ENCODE assay signal across 31 cellular contexts in genomic region chr22:20034143-20034542, GRCh38. TPM values are rescaled to one million over a fixed set of nuclear protein-coding genes. Genes with fewer than 3 reads are reported as not detected.
A peak's percentile ranks its signal among the peaks of the same experiment; 100 is the strongest.
DNase-seq lines count a peak whose midpoint lies in the region; ATAC-seq and TF ChIP-seq lines count a peak whose summit lies in the region.
"Had no signal": no experiment of that assay in that cellular context is flagged by ENCODE, and none has a peak within 500 bp of the region (broad histone marks: within the 10 kb centered on the region; RNA-seq: fewer than 3 reads in every experiment).

No MANE protein-coding gene starts in this region.

- H3K4me1 Mint-ChIP-seq in CD8-positive, alpha-beta T cell (ENCODE audit: low read depth): peaks cover 18% of the 10 kb centered on the region
- H3K4me1 Mint-ChIP-seq in activated T-helper 17 cell treated with anti-CD3 and anti-CD28 coated beads, Interleukin-2, amount 50 U/mL, for 72 hours: peaks cover 11% of the 10 kb centered on the region
- H3K4me1 Mint-ChIP-seq in osteocyte (ENCODE audit: unreplicated experiment): no peaks in the 10 kb centered on the region

- H3K36me3 ChIP-seq in CD8-positive, alpha-beta T cell (ENCODE audit: insufficient read depth, low read length): peaks cover 12% of the 10 kb centered on the region
- H3K36me3 ChIP-seq in trophoblast cell (ENCODE audit: control insufficient read depth in 1 of 2, insufficient read depth in 2 of 2, low read length in 2 of 2): peaks cover 16% of the 10 kb centered on the region in 2 experiments
- H3K36me3 ChIP-seq: WERI-Rb-1 had no signal

- H3K79me2 ChIP-seq in trophoblast cell (ENCODE audit: control insufficient read depth, insufficient read depth, low read length, poor library complexity): no peaks in the 10 kb centered on the region

- no peak overlapping the region for H3K14ac ChIP-seq in trophoblast cell (ENCODE audit: low read length)

- no peak for DNase-seq in CD8-positive, alpha-beta T cell
- DNase-seq in GM12865 (ENCODE audit: low read depth) (peak; percentile 65), trophoblast cell (peak; percentile 13 to 42), GM19238 (ENCODE audit: insufficient read length, low spot score) (no peak), osteocyte (ENCODE audit: extremely low spot score, unreplicated experiment) (no peak)
- DNase-seq: activated CD4-positive, alpha-beta T cell treated with anti-CD3 and anti-CD28 coated beads, Interleukin-2, amount 10 ng/mL, durations not matched to agents 24 days and 14 days; activated T-cell treated with anti-CD3 and anti-CD28 coated beads, Interleukin-2, amount 50 U/mL, for 48 hours; CD8-positive, alpha-beta memory T cell; cerebellar nuclear complex; DMS 273 treated with DMSO at 0.1 percent for 48 hours; EL; foreskin keratinocyte; HCEC 1CT; natural killer cell; NCI-H146; NCI-H2107; NCI-H748 treated with DMSO at 0.1 percent for 48 hours; occipital lobe; SIG-M5; sigmoid colon; stimulated activated CD4-positive, alpha-beta T cell treated with anti-CD3 and anti-CD28 coated beads, Interleukin-4, amount 100 ng/mL, for 24 hours; T-helper 9 cell; WERI-Rb-1 had no signal

- intact Hi-C loops in CD8-positive, alpha-beta T cell (cut with DNase I, micrococcal nuclease): no loop called here

- H3K27ac ChIP-seq in CD8-positive, alpha-beta T cell (ENCODE audit: low read depth, low read length): no peak overlapping the region
- H3K27ac ChIP-seq in trophoblast cell (ENCODE audit: low read depth, low read length): no peak overlapping the region
- H3K27ac ChIP-seq: foreskin keratinocyte, sigmoid colon, WERI-Rb-1 had no signal

- peaks cover 41% of the 10 kb centered on the region for H3K36me3 Mint-ChIP-seq in CD8-positive, alpha-beta T cell
- peaks cover 26% of the 10 kb centered on the region for H3K36me3 Mint-ChIP-seq in activated T-helper 17 cell treated with anti-CD3 and anti-CD28 coated beads, Interleukin-2, amount 50 U/mL, for 72 hours (ENCODE audit: low read depth)
- H3K36me3 Mint-ChIP-seq in osteocyte (ENCODE audit: unreplicated experiment): peaks cover 13% of the 10 kb centered on the region
- H3K36me3 Mint-ChIP-seq: natural killer cell had no signal

- H4K12ac ChIP-seq in trophoblast cell (ENCODE audit: low read depth, low read length): no peak overlapping the region

- H3K27ac Mint-ChIP-seq in CD8-positive, alpha-beta T cell: peak overlapping the region; percentile 25
- H3K27ac Mint-ChIP-seq in activated T-helper 17 cell treated with anti-CD3 and anti-CD28 coated beads, Interleukin-2, amount 50 U/mL, for 72 hours: peak overlapping the region; percentile 46
- H3K27ac Mint-ChIP-seq in osteocyte (ENCODE audit: unreplicated experiment): no peak overlapping the region
- H3K27ac Mint-ChIP-seq: activated CD4-positive, alpha-beta T cell treated with anti-CD3 and anti-CD28 coated beads, Interleukin-2, amount 10 ng/mL, durations not matched to agents 24 days and 14 days; natural killer cell had no signal

- TF ChIP-seq CTCF in CD8-positive, alpha-beta T cell (IDR thresholded peaks at IDR 0.05): no peak
- TF ChIP-seq CTCF in GM12865 (IDR thresholded peaks at IDR 0.05; ENCODE audit: insufficient read depth, low read depth, low read length, missing control alignments) (no peak), osteocyte (IDR thresholded peaks at IDR 0.05) (no peak)

- no peaks in the 10 kb centered on the region for H3K27me3 Mint-ChIP-seq in CD8-positive, alpha-beta T cell (ENCODE audit: low read depth)
- H3K27me3 Mint-ChIP-seq in activated T-helper 17 cell treated with anti-CD3 and anti-CD28 coated beads, Interleukin-2, amount 50 U/mL, for 72 hours: no peaks in the 10 kb centered on the region
- no peaks in the 10 kb centered on the region for H3K27me3 Mint-ChIP-seq in osteocyte (ENCODE audit: unreplicated experiment)
- H3K27me3 Mint-ChIP-seq: activated CD4-positive, alpha-beta T cell treated with anti-CD3 and anti-CD28 coated beads, Interleukin-2, amount 10 ng/mL, durations not matched to agents 24 days and 14 days; CD8-positive, alpha-beta memory T cell; type B pancreatic cell had no signal

- H3K4me1 ChIP-seq in CD8-positive, alpha-beta T cell (ENCODE audit: insufficient read depth, low read length): peaks cover 6% of the 10 kb centered on the region
- no peaks in the 10 kb centered on the region for H3K4me1 ChIP-seq in trophoblast cell (ENCODE audit: control insufficient read depth in 1 of 2, insufficient read depth in 2 of 2, low read length in 2 of 2)
- H3K4me1 ChIP-seq: foreskin keratinocyte had no signal

- H3K9me3 Mint-ChIP-seq in CD8-positive, alpha-beta T cell: no peaks in the 10 kb centered on the region
- H3K9me3 Mint-ChIP-seq in activated T-helper 17 cell treated with anti-CD3 and anti-CD28 coated beads, Interleukin-2, amount 50 U/mL, for 72 hours: no peaks in the 10 kb centered on the region
- H3K9me3 Mint-ChIP-seq in osteocyte (ENCODE audit: unreplicated experiment): no peaks in the 10 kb centered on the region
- H3K9me3 Mint-ChIP-seq: activated CD4-positive, alpha-beta T cell treated with anti-CD3 and anti-CD28 coated beads, Interleukin-2, amount 10 ng/mL, durations not matched to agents 24 days and 14 days; CD8-positive, alpha-beta memory T cell; natural killer cell; type B pancreatic cell had no signal

- H3K79me1 ChIP-seq in trophoblast cell (ENCODE audit: low read length): no peaks in the 10 kb centered on the region

- no peak overlapping the region for H2AK5ac ChIP-seq in trophoblast cell (ENCODE audit: low read length)

- H3K4ac ChIP-seq in trophoblast cell (ENCODE audit: low read depth, low read length): no peak overlapping the region

- no CpG with 5 or more reads among the region's 5 CpGs for WGBS in trophoblast cell (ENCODE audit: extremely low coverage, insufficient coverage, insufficient read length)

- POLR2A ChIA-PET in CD8-positive, alpha-beta T cell (lab: Charles Lee): interaction anchor here (1.6 kb wide), 1 partner anchor 9 kb away, joined by 4 read pairs; no protein-coding TSS in a partner anchor

- no peaks in the 10 kb centered on the region for H3K27me3 ChIP-seq in CD8-positive, alpha-beta T cell (ENCODE audit: insufficient read depth, low read length)
- no peaks in the 10 kb centered on the region for H3K27me3 ChIP-seq in trophoblast cell (ENCODE audit: insufficient read depth, low read length)
- H3K27me3 ChIP-seq: adrenal gland, body of pancreas, esophagus muscularis mucosa, foreskin keratinocyte, heart right ventricle, sigmoid colon had no signal

- no peak overlapping the region for H4K91ac ChIP-seq in trophoblast cell (ENCODE audit: low read depth, low read length)

- no peak for ATAC-seq in CD8-positive, alpha-beta T cell
- ATAC-seq in activated T-helper 17 cell treated with anti-CD3 and anti-CD28 coated beads, Interleukin-2, amount 50 U/mL, for 72 hours (replicated peaks): no peak
- ATAC-seq in HG03045 (IDR thresholded peaks at IDR 0.05; ENCODE audit: unreplicated experiment): no peak
- ATAC-seq: foreskin keratinocyte, natural killer cell had no signal

- no peak overlapping the region for H2AFZ ChIP-seq in trophoblast cell (ENCODE audit: insufficient read depth, low read length, poor library complexity)

- no peak overlapping the region for H4K8ac ChIP-seq in trophoblast cell (ENCODE audit: low read depth, low read length)

- no peak overlapping the region for H3K4me2 ChIP-seq in trophoblast cell (ENCODE audit: low read length)

- H3K9ac ChIP-seq in trophoblast cell (ENCODE audit: low read length): no peak overlapping the region

- no peak overlapping the region for H2BK12ac ChIP-seq in trophoblast cell (ENCODE audit: low read length)

- no peak overlapping the region for H2BK120ac ChIP-seq in trophoblast cell (ENCODE audit: insufficient read depth, low read length, poor library complexity)

- no peaks in the 10 kb centered on the region for H3K9me3 ChIP-seq in CD8-positive, alpha-beta T cell (ENCODE audit: low read length)
- H3K9me3 ChIP-seq in trophoblast cell (ENCODE audit: insufficient read depth, low read depth, low read length): peaks cover 3% of the 10 kb centered on the region
- H3K9me3 ChIP-seq: adrenal gland, body of pancreas, esophagus muscularis mucosa, heart right ventricle, sigmoid colon had no signal

- H3K4me3 ChIP-seq in CD8-positive, alpha-beta T cell (ENCODE audit: low read depth, low read length): no peak overlapping the region
- H3K4me3 ChIP-seq in GM12865 (ENCODE audit: low read depth, low read length): no peak overlapping the region
- no peak overlapping the region for H3K4me3 ChIP-seq in trophoblast cell (ENCODE audit: low read depth, low read length)
- H3K4me3 ChIP-seq: adrenal gland, body of pancreas, esophagus muscularis mucosa, heart right ventricle, lung, sigmoid colon had no signal

- no peak overlapping the region for H3K4me3 Mint-ChIP-seq in CD8-positive, alpha-beta T cell
- H3K4me3 Mint-ChIP-seq in activated T-helper 17 cell treated with anti-CD3 and anti-CD28 coated beads, Interleukin-2, amount 50 U/mL, for 72 hours: no peak overlapping the region
- H3K4me3 Mint-ChIP-seq in osteocyte (ENCODE audit: unreplicated experiment): no peak overlapping the region
- H3K4me3 Mint-ChIP-seq: activated CD4-positive, alpha-beta T cell treated with anti-CD3 and anti-CD28 coated beads, Interleukin-2, amount 10 ng/mL, durations not matched to agents 24 days and 14 days; natural killer cell; type B pancreatic cell had no signal

- H2BK5ac ChIP-seq in trophoblast cell (ENCODE audit: low read depth, low read length, poor library complexity): no peak overlapping the region

- CTCF ChIA-PET in CD8-positive, alpha-beta T cell (lab: Charles Lee): no interaction called here

- H3K18ac ChIP-seq in trophoblast cell (ENCODE audit: low read length): no peak overlapping the region

- no peak overlapping the region for H3K23ac ChIP-seq in trophoblast cell (ENCODE audit: low read length)

RNA-seq across cellular contexts. Expression of gene TANGO2, which starts 13.2 kb away (rescaled TPM):
- total RNA-seq in CD8-positive, alpha-beta T cell: 10 to 100 TPM in 1 of 2 experiments, 1 to 10 TPM in 1; 9.2 to 11.4 TPM
- 10 to 100 TPM; 19.3 to 28.2 TPM for total RNA-seq in activated T-helper 17 cell treated with anti-CD3 and anti-CD28 coated beads, Interleukin-2, amount 50 U/mL, for 72 hours
- 13.5 and 14.9 TPM in 2 replicates for polyA plus RNA-seq in trophoblast cell (2013)
- 24.9 and 28.1 TPM in 2 replicates for total RNA-seq in osteocyte

RNA-seq across cellular contexts. Expression of gene ARVCF, which starts 17.5 kb away (rescaled TPM):
- 1 to 10 TPM; 1.1 to 2.3 TPM for total RNA-seq in CD8-positive, alpha-beta T cell
- total RNA-seq in activated T-helper 17 cell treated with anti-CD3 and anti-CD28 coated beads, Interleukin-2, amount 50 U/mL, for 72 hours: 1 to 10 TPM; 1.0 to 1.2 TPM
- polyA plus RNA-seq in trophoblast cell (2013): 5.7 and 5.9 TPM in 2 replicates
- 26.5 and 29.3 TPM in 2 replicates for total RNA-seq in osteocyte

RNA-seq across cellular contexts. Expression of gene DGCR8, which starts 45.9 kb away (rescaled TPM):
- 10 to 100 TPM; 16.9 to 22.1 TPM for total RNA-seq in CD8-positive, alpha-beta T cell
- total RNA-seq in activated T-helper 17 cell treated with anti-CD3 and anti-CD28 coated beads, Interleukin-2, amount 50 U/mL, for 72 hours: 10 to 100 TPM; 42.8 to 43.2 TPM
- polyA plus RNA-seq in trophoblast cell (2013): 16.9 and 17.3 TPM in 2 replicates
- total RNA-seq in osteocyte: 44.0 and 45.1 TPM in 2 replicates

Comparison
In these comparisons a context has a peak if more than half of its experiments do, and no peak if none do; other contexts are left out.
1. DNase-seq: peak in GM12865 (single experiment) and trophoblast cell (2 of 2); none in CD8-positive, alpha-beta T cell (0 of 7), GM19238 (single experiment) and osteocyte (single experiment).